16 cellular contexts compared by ENCODE assay signal in genomic region chr14:31712244-31713127, GRCh38.
DNase-seq lines count a peak whose midpoint lies in the region; ATAC-seq, FAIRE-seq and TF ChIP-seq lines count a peak whose summit lies in the region.
"Had no signal": no experiment of that assay in that cellular context is flagged by ENCODE, and none has a peak within 500 bp of the region (broad histone marks: within the 10 kb centered on the region; RNA-seq: fewer than 3 reads in every experiment).

No MANE protein-coding gene starts in this region.

- H3K4me1 Mint-ChIP-seq in neural progenitor cell: peaks cover 4% of the 10 kb centered on the region
- H3K4me1 Mint-ChIP-seq: CD14-positive monocyte had no signal

- WGBS in HepG2 (ENCODE audit: low lambda C conversion rate): 96% methylated on average over 18 of the region's 18 CpGs
- 87% methylated on average over 7 of the region's 18 CpGs for WGBS in right lobe of liver (ENCODE audit: insufficient coverage, low coverage, low lambda C conversion rate, missing lambda C conversion rate)

- no TSS peak for BruUV-seq in HepG2 (replicated peaks; lab: Mats Ljungman, UMichigan)

- intact Hi-C loops in HepG2 (cut with micrococcal nuclease; ENCODE audit: unreplicated experiment) (no loop called here), right lobe of liver (cut with DNase I) (no loop called here)

- no peak overlapping the region for H3K4me2 ChIP-seq in HepG2 (ENCODE audit: low read depth, low read length)
- H3K4me2 ChIP-seq in neural progenitor cell: no peak overlapping the region
- H3K4me2 ChIP-seq in Karpas-422 (ENCODE audit: low read depth, low read length, poor library complexity, severe bottlenecking): no peak overlapping the region
- H3K4me2 ChIP-seq: BLaER1 had no signal

- TF ChIP-seq POLR2A in HepG2 (IDR thresholded peaks at IDR 0.05; ENCODE audit: insufficient read depth in 1 of 2, low read depth in 2 of 2, low read length in 2 of 2): no peak
- TF ChIP-seq POLR2A in right lobe of liver (IDR thresholded peaks at IDR 0.05): no peak

- no peaks in the 10 kb centered on the region for H3K36me3 ChIP-seq in HepG2 (replicated peaks in 1 of 2; ENCODE audit: control insufficient read depth in 1 of 2, insufficient read depth in 2 of 2, low read length in 2 of 2)
- H3K36me3 ChIP-seq in right lobe of liver: no peaks in the 10 kb centered on the region
- H3K36me3 ChIP-seq in neural progenitor cell: no peaks in the 10 kb centered on the region
- H3K36me3 ChIP-seq in Karpas-422 (ENCODE audit: insufficient read depth, low read length): no peaks in the 10 kb centered on the region
- H3K36me3 ChIP-seq: HAP-1 had no signal

- H3K9ac ChIP-seq in HepG2 (ENCODE audit: insufficient read depth, low read depth, low read length): no peak overlapping the region
- H3K9ac ChIP-seq in neural progenitor cell: no peak overlapping the region
- no peak overlapping the region for H3K9ac ChIP-seq in Karpas-422 (ENCODE audit: low read length)
- H3K9ac ChIP-seq: BLaER1 had no signal

- CTCF ChIA-PET in HepG2 (lab: Yijun Ruan, JAX; ENCODE audit: low intra/inter-chr PET ratio, low total read pairs): no interaction called here

- no peaks in the 10 kb centered on the region for H3K9me3 ChIP-seq in HepG2 (ENCODE audit: low read length)
- no peaks in the 10 kb centered on the region for H3K9me3 ChIP-seq in right lobe of liver
- no peaks in the 10 kb centered on the region for H3K9me3 ChIP-seq in neural progenitor cell (ENCODE audit: low read depth)
- H3K9me3 ChIP-seq in Karpas-422 (ENCODE audit: low read length): no peaks in the 10 kb centered on the region
- H3K9me3 ChIP-seq: BLaER1, HAP-1 had no signal

- peaks cover 13% of the 10 kb centered on the region for H3K4me1 ChIP-seq in HepG2 (ENCODE audit: insufficient read depth, low read length)
- H3K4me1 ChIP-seq in right lobe of liver: peaks cover 0 to 15% (median 4%) of the 10 kb centered on the region in 4 donors
- H3K4me1 ChIP-seq in neural progenitor cell: no peaks in the 10 kb centered on the region
- H3K4me1 ChIP-seq in Karpas-422 (ENCODE audit: low read length): no peaks in the 10 kb centered on the region
- H3K4me1 ChIP-seq: BLaER1 had no signal

- peaks cover 12% of the 10 kb centered on the region for H3K36me3 Mint-ChIP-seq in neural progenitor cell

- POLR2A ChIA-PET in HepG2 (lab: Yijun Ruan, JAX): no interaction called here

- H3F3A ChIP-seq in neural progenitor cell (ENCODE audit: low read depth): no peaks in the 10 kb centered on the region

- TF ChIP-seq RAD21 in HepG2 (CRISPR knock-in tag; IDR thresholded peaks at IDR 0.05): no peak

- no peak for FAIRE-seq in HepG2 (lab: Jason Lieb, UNC)
- FAIRE-seq: GM12878 had no signal

- H3K79me2 ChIP-seq in HepG2 (ENCODE audit: insufficient read depth, low read length) (no peaks in the 10 kb centered on the region), neural progenitor cell (ENCODE audit: low read depth) (no peaks in the 10 kb centered on the region), Karpas-422 (ENCODE audit: low read length) (no peaks in the 10 kb centered on the region)

- H3K27ac Mint-ChIP-seq in neural progenitor cell: peak overlapping the region; percentile 39
- H3K27ac Mint-ChIP-seq: CD14-positive monocyte had no signal

- DNase-seq in HepG2 (ENCODE audit: low spot score) (no peak), right lobe of liver (no peak), NCI-H69 (lab: John Stamatoyannopoulos, UW) (peak; percentile 8), neural progenitor cell (ENCODE audit: low spot score) (no peak), GF-D8 (lab: John Stamatoyannopoulos, UW) (no peak), NK-92 (lab: John Stamatoyannopoulos, UW; ENCODE audit: unreplicated experiment) (no peak), Karpas-422 (no peak)
- DNase-seq: 8988T, DMS79 treated with DMSO at 0.1 percent for 48 hours, IMR-90 had no signal

- no peaks in the 10 kb centered on the region for H3K9me2 ChIP-seq in Karpas-422 (replicated peaks; ENCODE audit: insufficient read depth, low read length)

- TF ChIP-seq CTCF in HepG2 (CRISPR knock-in tag; IDR thresholded peaks at IDR 0.05) (no peak), right lobe of liver (IDR thresholded peaks at IDR 0.05) (no peak), neural progenitor cell (IDR thresholded peaks at IDR 0.05) (no peak)

- H2AFZ ChIP-seq in HepG2 (ENCODE audit: low read length) (no peak overlapping the region), neural progenitor cell (replicated peaks) (no peak overlapping the region), Karpas-422 (ENCODE audit: low read length) (no peak overlapping the region)

- H3K27ac ChIP-seq in HepG2 (ENCODE audit: extremely low read length, insufficient read depth, low read length) (no peak overlapping the region), right lobe of liver (no peak overlapping the region), neural progenitor cell (no peak overlapping the region), Karpas-422 (ENCODE audit: low read length) (no peak overlapping the region)
- H3K27ac ChIP-seq: BLaER1 had no signal

- peaks cover 4% of the 10 kb centered on the region for H3K27me3 Mint-ChIP-seq in neural progenitor cell (ENCODE audit: insufficient read depth, low read depth)
- H3K27me3 Mint-ChIP-seq: CD4-positive, alpha-beta memory T cell had no signal

- H3K27me3 ChIP-seq in HepG2 (ENCODE audit: control insufficient read depth in 1 of 2, insufficient read depth in 2 of 2, low read length in 2 of 2) (no peaks in the 10 kb centered on the region), right lobe of liver (no peaks in the 10 kb centered on the region), neural progenitor cell (no peaks in the 10 kb centered on the region), Karpas-422 (ENCODE audit: low read length) (no peaks in the 10 kb centered on the region)
- H3K27me3 ChIP-seq: BLaER1 had no signal

- no peak overlapping the region for H3K4me3 Mint-ChIP-seq in neural progenitor cell
- H3K4me3 Mint-ChIP-seq: CD14-positive monocyte; CD4-positive, alpha-beta memory T cell had no signal

- TF ChIP-seq EP300 in HepG2 (IDR thresholded peaks at IDR 0.05; ENCODE audit: low read depth in 2 of 2, low read length in 2 of 2): no peak
- TF ChIP-seq EP300 in HepG2 (CRISPR knock-in tag; IDR thresholded peaks at IDR 0.05; ENCODE audit: borderline replicate concordance): no peak

- in situ Hi-C loops in HepG2 (cut with HindIII; ENCODE audit: extremely low pct_ligation_motif_present, low pct_unique_long_range_greater_than_20kb): no loop called here

- peak; percentile 50 for ATAC-seq in HepG2
- ATAC-seq in right lobe of liver: no peak
- no peak for ATAC-seq in GM19467 (IDR thresholded peaks at IDR 0.05; ENCODE audit: unreplicated experiment)
- ATAC-seq: GM12878 had no signal

- H3K4me3 ChIP-seq in HepG2 (replicated peaks in 1 of 3; ENCODE audit: insufficient read depth in 1 of 3, low read depth in 2 of 3, low read length in 3 of 3) (no peak overlapping the region), right lobe of liver (no peak overlapping the region), neural progenitor cell (no peak overlapping the region), Karpas-422 (ENCODE audit: low read length) (no peak overlapping the region)
- H3K4me3 ChIP-seq: BLaER1, GM12878, HAP-1 had no signal

- H4K20me1 ChIP-seq in HepG2 (ENCODE audit: insufficient read depth, low read length) (no peaks in the 10 kb centered on the region), neural progenitor cell (ENCODE audit: low read depth) (no peaks in the 10 kb centered on the region), Karpas-422 (ENCODE audit: insufficient read depth, low read depth, low read length) (no peaks in the 10 kb centered on the region)
- H4K20me1 ChIP-seq: BLaER1 had no signal

- H3K9me3 Mint-ChIP-seq in neural progenitor cell: peaks cover 14% of the 10 kb centered on the region

TF ChIP-seq in HepG2, 621 proteins besides CTCF, POLR2A, EP300 and RAD21 (continues in another document):
- 0 out of 2 replicates have a peak, but pooled peaks have one; percentile 66 for TF ChIP-seq SOX6 (IDR thresholded peaks at IDR 0.05)
- TF ChIP-seq SOX6 (CRISPR knock-in tag; IDR thresholded peaks at IDR 0.05): no peak
- no peak for TF ChIP-seq ATM (IDR thresholded peaks at IDR 0.05; ENCODE audit: borderline replicate concordance)
- TF ChIP-seq PHB2 (IDR thresholded peaks at IDR 0.05; ENCODE audit: partially characterized antibody): peak; percentile 42
- TF ChIP-seq ZNF564 (CRISPR knock-in tag; IDR thresholded peaks at IDR 0.05): no peak
- TF ChIP-seq AGO2 (optimal IDR thresholded peaks at IDR 0.05; ENCODE audit: low read depth, low read length): peak; percentile 28
- no peak for TF ChIP-seq HIC2 (CRISPR knock-in tag; IDR thresholded peaks at IDR 0.05; ENCODE audit: low read depth)
- TF ChIP-seq ZNF296 (CRISPR knock-in tag; conservative IDR thresholded peaks at IDR 0.05): no peak
- no peak for TF ChIP-seq ZNF503 (CRISPR knock-in tag; IDR thresholded peaks at IDR 0.05)
- TF ChIP-seq NFIB (CRISPR knock-in tag; IDR thresholded peaks at IDR 0.05; ENCODE audit: borderline replicate concordance): 0 out of 2 replicates have a peak, but pooled peaks have one; percentile 71
- TF ChIP-seq RORA (CRISPR knock-in tag; IDR thresholded peaks at IDR 0.05): no peak
